8 cellular contexts compared by ENCODE assay signal in the genomic region with DNA sequence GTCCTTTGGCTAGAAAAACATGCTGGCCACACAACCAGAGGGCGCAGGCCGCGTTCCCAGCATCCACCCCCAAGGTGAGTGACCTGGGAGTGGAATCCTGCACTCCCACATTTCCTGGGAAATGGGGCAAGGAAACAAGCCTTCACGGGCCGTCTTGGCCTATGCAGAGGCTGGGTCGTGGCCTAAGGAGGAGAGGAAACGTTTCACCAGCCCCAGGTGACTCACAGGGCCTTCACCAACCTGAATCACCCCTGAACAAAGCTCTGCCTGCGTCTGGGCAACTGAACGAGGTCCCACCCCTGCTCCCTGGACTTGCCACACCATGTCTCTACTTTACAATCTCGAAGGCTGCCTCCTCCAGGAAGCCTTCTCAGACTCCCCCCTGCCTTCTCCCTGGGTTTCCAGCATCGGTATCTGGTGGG. TPM values are rescaled to one million over a fixed set of nuclear protein-coding genes. Genes with fewer than 3 reads are reported as not detected.
DNase-seq lines count a peak whose midpoint lies in the region; ATAC-seq, FAIRE-seq and TF ChIP-seq lines count a peak whose summit lies in the region.

No MANE protein-coding gene starts in this region.

- peaks cover 15% of the 10 kb centered on the region; the same call in 1 of the 2 replicates for H3F3A ChIP-seq in Loucy (ENCODE audit: low read depth)

- H3K4me3 ChIP-seq in Loucy (ENCODE audit: low read length, poor library complexity, severe bottlenecking) (no peak overlapping the region), keratinocyte (ENCODE audit: control insufficient read depth in 2 of 3, extremely low read depth in 1 of 3, insufficient read depth in 2 of 3, low read depth in 1 of 3, low read length in 3 of 3) (peak overlapping the region in 2 of 3 experiments; percentile 17 to 28)

- peak; percentile 85 for ATAC-seq in stimulated activated naive CD8-positive, alpha-beta T cell treated with anti-CD3 and anti-CD28 coated beads, Interleukin-15, Interleukin-2, amounts not matched to agents 100 U/mL and 50 U/mL, for 24 hours
- no peak for ATAC-seq in HG02970 (IDR thresholded peaks at IDR 0.05; ENCODE audit: low FRiP score, unreplicated experiment)
- no peak for ATAC-seq in GM19455 (IDR thresholded peaks at IDR 0.05; ENCODE audit: unreplicated experiment)

- H3K9me2 ChIP-seq in Loucy (replicated peaks; ENCODE audit: low read depth, low read length) = no peaks in the 10 kb centered on the region

- H2AFZ ChIP-seq in Loucy (ENCODE audit: low read length) = no peak overlapping the region
- H2AFZ ChIP-seq in keratinocyte (ENCODE audit: control insufficient read depth, low read length) = no peak overlapping the region

- peak; percentile 75 to 80 for DNase-seq in activated T-cell treated with anti-CD3 and anti-CD28 coated beads, Interleukin-2, amount 50 U/mL, for 48 hours
- DNase-seq in keratinocyte (ENCODE audit: low read depth, low spot score) = no peak
- DNase-seq in stimulated activated naive CD8-positive, alpha-beta T cell treated with anti-CD3 and anti-CD28 coated beads, Interleukin-15, Interleukin-2, amounts not matched to agents 100 U/mL and 50 U/mL, for 24 hours = peak; percentile 74
- no peak for DNase-seq in ureter (ENCODE audit: low spot score)
- DNase-seq in hippocampal formation (lab: John Stamatoyannopoulos, UW) = no peak

- H3K9me3 ChIP-seq in Loucy (ENCODE audit: insufficient read depth, low read depth, low read length) = no peaks in the 10 kb centered on the region
- H3K9me3 ChIP-seq in keratinocyte (ENCODE audit: control insufficient read depth, low read depth, low read length) = no peaks in the 10 kb centered on the region

- H3K9ac ChIP-seq in Loucy (ENCODE audit: low read depth, low read length, poor library complexity, severe bottlenecking) = no peak overlapping the region
- peak overlapping the region; percentile 26 for H3K9ac ChIP-seq in keratinocyte (ENCODE audit: control insufficient read depth, extremely low read depth, insufficient read depth, low read length)

- H4K20me1 ChIP-seq in Loucy (ENCODE audit: insufficient read depth, low read length, poor library complexity, severe bottlenecking) = peaks cover 94% of the 10 kb centered on the region
- peaks cover 86% of the 10 kb centered on the region for H4K20me1 ChIP-seq in keratinocyte (ENCODE audit: control insufficient read depth, extremely low read depth, insufficient read depth, low read length)

- peak overlapping the region; percentile 72 for H3K27ac ChIP-seq in keratinocyte (ENCODE audit: control insufficient read depth, insufficient read depth, low read length)

- H3K27me3 ChIP-seq in Loucy (ENCODE audit: insufficient read depth, low read length, poor library complexity, severe bottlenecking) = no peaks in the 10 kb centered on the region
- no peaks in the 10 kb centered on the region for H3K27me3 ChIP-seq in keratinocyte (ENCODE audit: control insufficient read depth, extremely low read depth, insufficient read depth, low read length)

- H3K9me1 ChIP-seq in keratinocyte (ENCODE audit: control insufficient read depth, extremely low read depth, insufficient read depth, low read length) = peaks cover 4% of the 10 kb centered on the region

- no peak for TF ChIP-seq CTCF in Loucy (conservative IDR thresholded peaks at IDR 0.05; ENCODE audit: low read length)
- peak in 1 of 3 experiments; percentile 17 for TF ChIP-seq CTCF in keratinocyte (optimal IDR thresholded peaks at IDR 0.05 in 1 of 3, IDR thresholded peaks at IDR 0.05 in 1 of 3, conservative IDR thresholded peaks at IDR 0.05 in 1 of 3; ENCODE audit: extremely low read depth in 1 of 3, insufficient read depth in 2 of 3, low read length in 3 of 3)

- H3K4me1 ChIP-seq in Loucy (ENCODE audit: insufficient read depth, low read length, poor library complexity, severe bottlenecking) = peaks cover 85% of the 10 kb centered on the region
- H3K4me1 ChIP-seq in keratinocyte (ENCODE audit: control insufficient read depth, extremely low read depth, insufficient read depth, low read length) = peaks cover 89% of the 10 kb centered on the region

- H3K4me2 ChIP-seq in Loucy (ENCODE audit: low read depth, low read length, poor library complexity, severe bottlenecking) = peak overlapping the region; percentile 19
- H3K4me2 ChIP-seq in keratinocyte (ENCODE audit: control insufficient read depth, extremely low read depth, insufficient read depth, low read depth, low read length) = peak overlapping the region; percentile 67

- peaks cover 7% of the 10 kb centered on the region; the same call in 1 of the 2 replicates for H3K36me3 ChIP-seq in Loucy (ENCODE audit: insufficient read depth, low read length)
- H3K36me3 ChIP-seq in keratinocyte (ENCODE audit: control insufficient read depth in 2 of 2, extremely low read depth in 1 of 2, insufficient read depth in 2 of 2, low read length in 2 of 2) = peaks cover 22 to 27% of the 10 kb centered on the region in 2 experiments

- FAIRE-seq in keratinocyte (lab: Jason Lieb, UNC) = peak; percentile 94

- H3K79me2 ChIP-seq in Loucy (ENCODE audit: insufficient read depth, low read length) (peaks cover 97% of the 10 kb centered on the region), keratinocyte (ENCODE audit: control insufficient read depth, insufficient read depth, low read length) (peaks cover 98% of the 10 kb centered on the region)

- dilution Hi-C loops in keratinocyte (cut with MboI; ENCODE audit: extremely low pct_ligation_motif_present, low sequenced_read_pairs) = no loop called here

RNA-seq across cellular contexts. Expression of a gene that starts 13.2 kb away (rescaled TPM):
- 277 to 489 TPM (median 351 TPM) in 3 replicates for polyA plus RNA-seq in keratinocyte
- 526 TPM for polyA plus RNA-seq in keratinocyte (2011; ENCODE audit: low read depth)
- 357 and 388 TPM in 2 replicates for polyA plus RNA-seq in keratinocyte (2011; cell fraction: cytosol; rRNA removed)
- polyA plus RNA-seq in keratinocyte (2011; cell fraction: nucleus; rRNA removed) = 864 and 995 TPM in 2 replicates
- 168 and 903 TPM in 2 replicates for polyA plus RNA-seq in keratinocyte (2012; ENCODE audit: low replicate concordance)
- polyA minus RNA-seq in keratinocyte = 752 to 1,882 TPM (median 1,066 TPM) in 3 replicates
- polyA minus RNA-seq in keratinocyte (2011; cell fraction: cytosol; rRNA and poly(A)+ RNA removed) = 461 TPM
- 623 and 1,627 TPM in 2 replicates for polyA minus RNA-seq in keratinocyte (2011; cell fraction: nucleus; rRNA and poly(A)+ RNA removed)
- 810 TPM for total RNA-seq in ureter

Comparison
In these comparisons a context has a peak if more than half of its experiments do, and no peak if none do; other contexts are left out.
1. DNase-seq: peak in activated T-cell treated with anti-CD3 and anti-CD28 coated beads, Interleukin-2, amount 50 U/mL, for 48 hours (2 of 2) and stimulated activated naive CD8-positive, alpha-beta T cell treated with anti-CD3 and anti-CD28 coated beads, Interleukin-15, Interleukin-2, amounts not matched to agents 100 U/mL and 50 U/mL, for 24 hours (single experiment); none in keratinocyte (single experiment), ureter (single experiment) and hippocampal formation (0 of 2).